In genomic region chr3:52019352-52020080, GRCh38 we compare ENCODE assay signal across 1 cellular context.
TF ChIP-seq lines count a peak whose summit lies in the region.

No MANE protein-coding gene starts in this region.

TF ChIP-seq in HepG2, 621 proteins besides CTCF, POLR2A, EP300 and RAD21:
- TF ChIP-seq MED8 (CRISPR knock-in tag; IDR thresholded peaks at IDR 0.05; ENCODE audit: insufficient replicate concordance): no peak
- TF ChIP-seq ZSCAN22 (CRISPR knock-in tag; IDR thresholded peaks at IDR 0.05): no peak
TF ChIP-seq in HepG2: peak in this region for 0.
